Comparison of ENCODE assay signal across 2 cellular contexts in genomic region chr16:74764184-74764583, GRCh38. TPM values are rescaled to one million over a fixed set of nuclear protein-coding genes. Genes with fewer than 3 reads are reported as not detected.
"Had no signal": no experiment of that assay in that cellular context is flagged by ENCODE, and none has a peak within 500 bp of the region (broad histone marks: within the 10 kb centered on the region; RNA-seq: fewer than 3 reads in every experiment).

No MANE protein-coding gene starts in this region.

RNA-seq across cellular contexts. Expression of gene FA2H, which starts 10.4 kb away (rescaled TPM):
- total RNA-seq: HepG2, IMR-90 had no signal
- polyA plus RNA-seq: IMR-90 had no signal
